ENCODE assay signal across 1 cellular context in the genomic region with DNA sequence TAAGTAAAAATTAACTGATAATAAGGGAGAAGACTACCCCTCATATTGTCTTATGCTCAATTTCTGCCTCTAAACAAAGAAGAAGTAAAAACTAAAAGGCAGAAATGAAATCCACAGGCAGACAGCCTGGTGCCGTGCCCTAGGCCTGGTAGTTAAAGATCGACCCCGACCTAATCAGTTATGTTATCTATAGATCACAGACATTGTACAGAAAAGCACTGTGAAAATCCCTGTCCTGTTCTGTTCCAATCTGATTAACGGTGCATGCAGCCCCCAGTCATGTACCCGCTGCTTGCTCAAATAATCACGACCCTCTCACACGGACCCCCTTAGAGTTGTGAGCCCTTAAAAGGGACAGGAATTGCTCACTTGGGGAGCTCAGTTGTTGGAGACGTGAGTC.
A peak's percentile ranks its signal among the peaks of the same experiment; 100 is the strongest.
TF ChIP-seq lines count a peak whose summit lies in the region.

No MANE protein-coding gene starts in this region.

TF ChIP-seq in SK-N-SH, 30 proteins besides CTCF, POLR2A, EP300 and RAD21:
- peak; percentile 93 for TF ChIP-seq GATA2 (CRISPR knock-in tag; IDR thresholded peaks at IDR 0.05)
